8 cellular contexts compared by ENCODE assay signal in genomic region chr9:99184427-99185327, GRCh38. TPM values are rescaled to one million over a fixed set of nuclear protein-coding genes. Genes with fewer than 3 reads are reported as not detected.
DNase-seq lines count a peak whose midpoint lies in the region; ATAC-seq and TF ChIP-seq lines count a peak whose summit lies in the region.

No MANE protein-coding gene starts in this region.

- no peaks in the 10 kb centered on the region for H3K27me3 ChIP-seq in adrenal gland
- peaks cover 12% of the 10 kb centered on the region for H3K27me3 ChIP-seq in left ventricle myocardium inferior (ENCODE audit: low read depth)

- ATAC-seq in HG02678 (IDR thresholded peaks at IDR 0.05; ENCODE audit: unreplicated experiment): peak; percentile 59
- ATAC-seq in HG03439 (IDR thresholded peaks at IDR 0.05; ENCODE audit: unreplicated experiment): no peak

- intact Hi-C loops in adrenal gland (cut with DNase I) (no loop called here), left ventricle myocardium inferior (cut with micrococcal nuclease) (no loop called here)

- DNase-seq in NCI-H1417 treated with DMSO at 0.1 percent for 48 hours (lab: John Stamatoyannopoulos, UW): peak; percentile 68
- DNase-seq in T follicular helper cell (ENCODE audit: low read depth): peak; percentile 57
- peak; percentile 89 to 98 (median 94) for DNase-seq in adrenal gland
- peak; percentile 83 for DNase-seq in left ventricle myocardium inferior
- DNase-seq in renal cortical epithelial cell (ENCODE audit: low read depth): peak; percentile 87

- peaks cover 4 to 8% of the 10 kb centered on the region in 2 donors for H3K4me1 ChIP-seq in adrenal gland (replicated peaks in 1 of 2)
- H3K4me1 ChIP-seq in left ventricle myocardium inferior: peaks cover 9% of the 10 kb centered on the region

- TF ChIP-seq CTCF in GM12801 (IDR thresholded peaks at IDR 0.05; ENCODE audit: extremely low read depth, insufficient read length): peak; percentile 17
- TF ChIP-seq CTCF in adrenal gland (IDR thresholded peaks at IDR 0.05): peak; percentile 91 to 98 (median 94)
- peak; percentile 98 for TF ChIP-seq CTCF in left ventricle myocardium inferior (IDR thresholded peaks at IDR 0.05; ENCODE audit: borderline replicate concordance)

- H3K9me3 ChIP-seq in adrenal gland (replicated peaks in 1 of 3): no peaks in the 10 kb centered on the region
- H3K9me3 ChIP-seq in left ventricle myocardium inferior (replicated peaks): no peaks in the 10 kb centered on the region

- peak overlapping the region in 1 of 4 donors; percentile 38 for H3K4me3 ChIP-seq in adrenal gland
- H3K4me3 ChIP-seq in left ventricle myocardium inferior: peak overlapping the region; percentile 53

- 14 to 36% (median 18%) methylated on average over 21 to 31 of the region's 31 CpGs for WGBS in adrenal gland, 4 donors

- TF ChIP-seq POLR2A in adrenal gland (IDR thresholded peaks at IDR 0.05): no peak

- no peaks in the 10 kb centered on the region for H3K36me3 ChIP-seq in adrenal gland (replicated peaks in 1 of 2)
- no peaks in the 10 kb centered on the region for H3K36me3 ChIP-seq in left ventricle myocardium inferior

- H3K27ac ChIP-seq in adrenal gland: peak overlapping the region in 2 of 5 donors; percentile 51 to 52
- peak overlapping the region; percentile 40 for H3K27ac ChIP-seq in left ventricle myocardium inferior (replicated peaks)

RNA-seq across cellular contexts. Expression of gene ALG2, which starts 37.1 kb away (rescaled TPM):
- total RNA-seq in adrenal gland: 10 to 100 TPM; 44.9 to 95.8 (median 60.8) TPM
- polyA plus RNA-seq in adrenal gland: 100 to 1,000 TPM in 1 of 3 donors, 10 to 100 TPM in 2; 19.2 to 144 (median 28.2) TPM
- total RNA-seq in left ventricle myocardium inferior: 14.8 TPM
- 46.7 and 54.6 TPM in 2 replicates for total RNA-seq in renal cortical epithelial cell

RNA-seq across cellular contexts. Expression of gene SEC61B, which starts 37.4 kb away (rescaled TPM):
- total RNA-seq in adrenal gland (100 to 1,000 TPM in 6 of 8 donors, 10 to 100 TPM in 2; 33.2 to 296 (median 137) TPM), left ventricle myocardium inferior (39.8 TPM), renal cortical epithelial cell (70.1 and 134 TPM in 2 replicates)
- 100 to 1,000 TPM; 206 to 371 (median 254) TPM for polyA plus RNA-seq in adrenal gland

Comparison
In these comparisons a context has a peak if more than half of its experiments do, and no peak if none do; other contexts are left out.
1. CTCF ChIP-seq: peak in every context shown above with its lines; median percentile 98 in left ventricle myocardium inferior; 94 in adrenal gland; 17 in GM12801.